In the genomic region with DNA sequence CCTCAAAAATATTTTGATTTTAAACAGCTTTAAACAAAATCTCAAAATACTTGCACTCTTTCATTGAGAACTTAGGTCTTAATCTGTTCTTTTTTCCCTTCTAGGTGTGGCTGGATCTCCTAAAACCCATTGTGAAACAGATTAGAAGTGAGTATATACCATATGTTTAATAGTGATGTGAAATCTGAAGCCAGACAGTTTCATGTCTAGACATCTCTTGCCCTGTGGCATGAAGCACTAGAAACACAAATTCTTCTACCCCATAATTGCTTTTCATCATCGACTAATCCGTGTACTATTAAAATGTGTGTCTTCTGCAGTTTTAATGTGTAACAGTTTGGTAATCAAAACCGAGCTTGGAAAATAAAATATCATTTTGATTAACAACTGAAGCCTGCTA, we compare ENCODE assay signal across 23 cellular contexts.
"Had no signal": no experiment of that assay in that cellular context is flagged by ENCODE, and none has a peak within 500 bp of the region (broad histone marks: within the 10 kb centered on the region; RNA-seq: fewer than 3 reads in every experiment).

No MANE protein-coding gene starts in this region.

- H3K4me3 Mint-ChIP-seq: activated naive CD4-positive, alpha-beta T cell treated with anti-CD3 and anti-CD28 coated beads, Interleukin-2, amount 50 U/mL, for 24 hours; activated T-cell treated with anti-CD3 and anti-CD28 coated beads, Interleukin-2, amount 50 U/mL, for 72 hours; stimulated activated naive CD8-positive, alpha-beta T cell treated with anti-CD3 and anti-CD28 coated beads, Interleukin-15, amount 100 ng/mL, for 72 hours; T-helper 1 cell treated with Interleukin-12 subunit alpha and Interleukin-12 subunit beta and Interleukin-4 antibody, amounts not matched to agents 30 μg/mL and 1 μg/mL, for 36 hours had no signal

- H3K36me3 Mint-ChIP-seq: activated naive CD4-positive, alpha-beta T cell treated with anti-CD3 and anti-CD28 coated beads, Interleukin-2, amount 50 U/mL, for 24 hours had no signal

- H3K4me2 ChIP-seq: hepatocyte had no signal

- H3K27ac Mint-ChIP-seq: activated naive CD4-positive, alpha-beta T cell treated with anti-CD3 and anti-CD28 coated beads, Interleukin-2, amount 50 U/mL, for 24 hours; activated T-cell treated with anti-CD3 and anti-CD28 coated beads, Interleukin-2, amount 50 U/mL, for 72 hours; stimulated activated naive CD8-positive, alpha-beta T cell treated with anti-CD3 and anti-CD28 coated beads, Interleukin-15, amount 100 ng/mL, for 72 hours; T-helper 1 cell treated with Interleukin-12 subunit alpha and Interleukin-12 subunit beta and Interleukin-4 antibody, amounts not matched to agents 30 μg/mL and 1 μg/mL, for 36 hours had no signal

- H3K9me3 ChIP-seq: adrenal gland, pancreas, right lobe of liver, suprapubic skin, transverse colon had no signal

- ATAC-seq: activated T-cell treated with anti-CD3 and anti-CD28 coated beads, Interleukin-2, amount 50 U/mL, for 72 hours; pancreas; stimulated activated naive CD8-positive, alpha-beta T cell treated with anti-CD3 and anti-CD28 coated beads, Interleukin-15, amount 100 ng/mL, for 72 hours had no signal

- H3K4me1 ChIP-seq: adrenal gland, pancreas, right lobe of liver, suprapubic skin had no signal

- H3K9me3 Mint-ChIP-seq: activated naive CD4-positive, alpha-beta T cell treated with anti-CD3 and anti-CD28 coated beads, Interleukin-2, amount 50 U/mL, for 24 hours; stimulated activated naive CD8-positive, alpha-beta T cell treated with anti-CD3 and anti-CD28 coated beads, Interleukin-15, amount 100 ng/mL, for 72 hours; T-helper 1 cell treated with Interleukin-12 subunit alpha and Interleukin-12 subunit beta and Interleukin-4 antibody, amounts not matched to agents 30 μg/mL and 1 μg/mL, for 36 hours had no signal

- DNase-seq: activated CD4-positive, alpha-beta T cell treated with anti-CD3 and anti-CD28 coated beads, Interleukin-2, amount 50 U/mL, for 1 hour; activated CD4-positive, CD25-positive, alpha-beta regulatory T cell treated with anti-CD3 and anti-CD28 coated beads, Interleukin-2, amount 50 U/mL, for 72 hours; activated CD8-positive, alpha-beta memory T cell treated with anti-CD3 and anti-CD28 coated beads for 24 hours; activated CD8-positive, alpha-beta memory T cell treated with anti-CD3 and anti-CD28 coated beads, Interleukin-2, amount 50 U/mL, for 48 hours; activated effector memory CD4-positive, alpha-beta T cell treated with anti-CD3 and anti-CD28 coated beads, Interleukin-2, amount 50 U/mL, for 16 hours; activated T-cell treated with anti-CD3 and anti-CD28 coated beads, Interleukin-2, amount 50 U/mL, for 72 hours; adrenal gland; dermis blood vessel endothelial cell; effector memory CD4-positive, alpha-beta T cell; islet precursor cell; pancreas; right lobe of liver; small intestine; stimulated activated CD4-positive, alpha-beta T cell treated with anti-CD3 and anti-CD28 coated beads, Interleukin-15, amount 100 ng/mL, for 24 hours; stimulated activated CD4-positive, alpha-beta T cell treated with anti-CD3 and anti-CD28 coated beads, Interleukin-4, amount 100 ng/mL, for 1 hour; stimulated activated naive CD8-positive, alpha-beta T cell treated with anti-CD3 and anti-CD28 coated beads, Interleukin-15, amount 100 ng/mL, for 72 hours; transverse colon had no signal

- H3K27me3 ChIP-seq: adrenal gland, cardiac muscle cell, hepatocyte, pancreas, right lobe of liver, suprapubic skin, transverse colon had no signal

- H3K4me1 Mint-ChIP-seq: activated naive CD4-positive, alpha-beta T cell treated with anti-CD3 and anti-CD28 coated beads, Interleukin-2, amount 50 U/mL, for 24 hours; stimulated activated naive CD8-positive, alpha-beta T cell treated with anti-CD3 and anti-CD28 coated beads, Interleukin-15, amount 100 ng/mL, for 72 hours had no signal

- H3K27me3 Mint-ChIP-seq: stimulated activated naive CD8-positive, alpha-beta T cell treated with anti-CD3 and anti-CD28 coated beads, Interleukin-15, amount 100 ng/mL, for 72 hours had no signal

- H3K4me3 ChIP-seq: adrenal gland, cardiac muscle cell, hepatocyte, lung, pancreas, right lobe of liver, suprapubic skin, transverse colon had no signal

- H2AFZ ChIP-seq: hepatocyte had no signal

- H3K27ac ChIP-seq: adrenal gland, cardiac muscle cell, hepatocyte, pancreas, right lobe of liver, suprapubic skin, transverse colon had no signal

- H3K36me3 ChIP-seq: adrenal gland, cardiac muscle cell, pancreas, suprapubic skin, transverse colon had no signal
